In the genomic region with DNA sequence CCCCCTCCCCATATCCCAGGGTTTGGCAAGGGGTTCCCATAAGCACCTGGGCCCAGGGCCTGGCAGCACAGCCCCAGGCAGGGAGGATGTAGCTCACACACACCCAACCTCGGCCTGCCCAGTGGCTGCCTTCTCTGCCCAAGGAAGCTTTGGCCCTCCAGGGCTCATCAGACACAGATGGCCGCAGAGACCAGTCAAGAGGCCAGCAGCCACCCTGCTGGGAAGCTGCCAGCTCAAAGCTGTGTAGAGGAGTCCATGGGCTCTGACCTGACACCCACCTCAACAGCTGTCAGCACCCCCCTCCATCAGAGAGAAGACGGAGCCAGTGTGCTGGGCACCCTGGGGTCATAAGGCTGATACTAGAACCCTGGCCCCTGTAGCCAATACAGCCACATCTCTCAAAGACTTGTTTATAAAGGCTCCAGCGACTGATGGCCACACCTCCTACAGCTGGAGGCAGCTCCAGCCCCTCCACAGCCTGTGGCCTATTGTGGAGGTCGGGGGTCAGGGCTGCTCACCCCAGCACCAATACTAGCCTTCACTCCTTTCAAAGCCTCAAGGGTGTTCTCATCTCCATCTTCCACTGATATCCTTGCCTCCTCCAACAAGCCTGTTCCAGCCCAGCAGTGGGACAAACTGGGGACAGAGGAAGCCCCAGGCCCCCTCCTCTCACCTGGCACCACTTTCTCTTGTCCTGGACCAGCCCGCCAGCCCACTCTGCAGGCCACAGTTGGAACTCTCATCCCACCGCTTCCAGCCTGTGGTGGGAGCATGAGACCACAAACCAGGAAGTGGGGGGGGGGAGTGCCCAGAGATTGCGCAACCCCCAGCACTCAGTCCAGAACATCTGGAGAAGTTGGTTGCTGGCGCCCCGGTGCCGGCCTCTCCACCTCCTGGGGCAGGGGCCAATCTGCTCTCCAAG, we compare ENCODE assay signal across 8 cellular contexts. TPM values are rescaled to one million over a fixed set of nuclear protein-coding genes. Genes with fewer than 3 reads are reported as not detected.
DNase-seq lines count a peak whose midpoint lies in the region; ATAC-seq and TF ChIP-seq lines count a peak whose summit lies in the region.

No MANE protein-coding gene starts in this region.

- peak overlapping the region; percentile 85 for H3K4me3 Mint-ChIP-seq in activated CD4-positive, alpha-beta T cell treated with anti-CD3 and anti-CD28 coated beads, Interleukin-2, amount 10 ng/mL, durations not matched to agents 24 days and 14 days
- H3K4me3 Mint-ChIP-seq in endothelial cell (ENCODE audit: unreplicated experiment) = peak overlapping the region; percentile 56
- H3K4me3 Mint-ChIP-seq in natural killer cell treated with Interleukin-12 subunit alpha and Interleukin-12 subunit beta and Interleukin-15 and Interleukin-18, amount 100 ng/mL, for 72 hours = peak overlapping the region; percentile 67

- TF ChIP-seq CTCF in endothelial cell (IDR thresholded peaks at IDR 0.05; ENCODE audit: unreplicated experiment) = no peak

- peaks cover 10% of the 10 kb centered on the region for H3K36me3 Mint-ChIP-seq in activated CD4-positive, alpha-beta T cell treated with anti-CD3 and anti-CD28 coated beads, Interleukin-2, amount 10 ng/mL, durations not matched to agents 24 days and 14 days (ENCODE audit: low read depth)
- peaks cover 4% of the 10 kb centered on the region for H3K36me3 Mint-ChIP-seq in endothelial cell (ENCODE audit: low read depth, unreplicated experiment)
- H3K36me3 Mint-ChIP-seq in natural killer cell treated with Interleukin-12 subunit alpha and Interleukin-12 subunit beta and Interleukin-15 and Interleukin-18, amount 100 ng/mL, for 72 hours = no peaks in the 10 kb centered on the region

- no peak for ATAC-seq in natural killer cell treated with Interleukin-12 subunit alpha and Interleukin-12 subunit beta and Interleukin-15 and Interleukin-18, amount 100 ng/mL, for 72 hours
- no peak for ATAC-seq in GM18498 (IDR thresholded peaks at IDR 0.05; ENCODE audit: unreplicated experiment)

- peak overlapping the region; percentile 76 for H3K27ac Mint-ChIP-seq in activated CD4-positive, alpha-beta T cell treated with anti-CD3 and anti-CD28 coated beads, Interleukin-2, amount 10 ng/mL, durations not matched to agents 24 days and 14 days
- peak overlapping the region; percentile 75 for H3K27ac Mint-ChIP-seq in endothelial cell (ENCODE audit: unreplicated experiment)
- H3K27ac Mint-ChIP-seq in natural killer cell treated with Interleukin-12 subunit alpha and Interleukin-12 subunit beta and Interleukin-15 and Interleukin-18, amount 100 ng/mL, for 72 hours = peak overlapping the region; percentile 43 to 86

- intact Hi-C loops in activated CD4-positive, alpha-beta T cell treated with anti-CD3 and anti-CD28 coated beads, Interleukin-2, amount 10 ng/mL, durations not matched to agents 24 days and 14 days (cut with micrococcal nuclease) = no loop called here

- H3K4me1 Mint-ChIP-seq in activated CD4-positive, alpha-beta T cell treated with anti-CD3 and anti-CD28 coated beads, Interleukin-2, amount 10 ng/mL, durations not matched to agents 24 days and 14 days = peaks cover 29% of the 10 kb centered on the region
- peaks cover 20% of the 10 kb centered on the region for H3K4me1 Mint-ChIP-seq in endothelial cell (ENCODE audit: unreplicated experiment)
- peaks cover 26 to 33% of the 10 kb centered on the region in 2 donors for H3K4me1 Mint-ChIP-seq in natural killer cell treated with Interleukin-12 subunit alpha and Interleukin-12 subunit beta and Interleukin-15 and Interleukin-18, amount 100 ng/mL, for 72 hours (ENCODE audit: low read depth in 2 of 2)

- no peaks in the 10 kb centered on the region for H3K9me3 Mint-ChIP-seq in activated CD4-positive, alpha-beta T cell treated with anti-CD3 and anti-CD28 coated beads, Interleukin-2, amount 10 ng/mL, durations not matched to agents 24 days and 14 days
- no peaks in the 10 kb centered on the region for H3K9me3 Mint-ChIP-seq in endothelial cell (ENCODE audit: unreplicated experiment)
- no peaks in the 10 kb centered on the region for H3K9me3 Mint-ChIP-seq in natural killer cell treated with Interleukin-12 subunit alpha and Interleukin-12 subunit beta and Interleukin-15 and Interleukin-18, amount 100 ng/mL, for 72 hours

- no peak for DNase-seq in activated CD4-positive, alpha-beta T cell treated with anti-CD3 and anti-CD28 coated beads, Interleukin-2, amount 10 ng/mL, durations not matched to agents 24 days and 14 days
- DNase-seq in activated CD4-positive, alpha-beta T cell treated with anti-CD3 and anti-CD28 coated beads for 4 hours = no peak
- DNase-seq in RPMI7951 (ENCODE audit: low read depth) = peak; percentile 91
- peak; percentile 63 for DNase-seq in endothelial cell (ENCODE audit: low spot score)
- DNase-seq in natural killer cell treated with Interleukin-12 subunit alpha and Interleukin-12 subunit beta and Interleukin-15 and Interleukin-18, amount 100 ng/mL, for 72 hours (ENCODE audit: low spot score) = no peak
- no peak for DNase-seq in NCI-H146 treated with DMSO at 0.1 percent for 48 hours (lab: John Stamatoyannopoulos, UW; ENCODE audit: unreplicated experiment)
- no peak for DNase-seq in occipital lobe (lab: John Stamatoyannopoulos, UW)

- peaks cover 25% of the 10 kb centered on the region for H3K27me3 Mint-ChIP-seq in activated CD4-positive, alpha-beta T cell treated with anti-CD3 and anti-CD28 coated beads, Interleukin-2, amount 10 ng/mL, durations not matched to agents 24 days and 14 days
- peaks cover 8% of the 10 kb centered on the region for H3K27me3 Mint-ChIP-seq in endothelial cell (ENCODE audit: unreplicated experiment)
- H3K27me3 Mint-ChIP-seq in natural killer cell treated with Interleukin-12 subunit alpha and Interleukin-12 subunit beta and Interleukin-15 and Interleukin-18, amount 100 ng/mL, for 72 hours = peaks cover 8 to 9% of the 10 kb centered on the region in 2 donors

RNA-seq across cellular contexts. Expression of a gene that starts 2.2 kb away (rescaled TPM):
- total RNA-seq in activated CD4-positive, alpha-beta T cell treated with anti-CD3 and anti-CD28 coated beads, Interleukin-2, amount 10 ng/mL, durations not matched to agents 24 days and 14 days = 68.4 and 72.6 TPM in 2 replicates
- 80.5 and 88.8 TPM in 2 replicates for total RNA-seq in RPMI7951 (2014; rRNA removed; shearing (Covaris generic))
- 38.6 TPM for total RNA-seq in endothelial cell (ENCODE audit: unreplicated experiment)
- 10 to 100 TPM; 39.9 to 43.8 TPM for total RNA-seq in natural killer cell treated with Interleukin-12 subunit alpha and Interleukin-12 subunit beta and Interleukin-15 and Interleukin-18, amount 100 ng/mL, for 72 hours
- 50.7 TPM for total RNA-seq in occipital lobe

RNA-seq across cellular contexts. Expression of a gene that starts 3.4 kb away (rescaled TPM):
- total RNA-seq in activated CD4-positive, alpha-beta T cell treated with anti-CD3 and anti-CD28 coated beads, Interleukin-2, amount 10 ng/mL, durations not matched to agents 24 days and 14 days = 0.26 and 0.76 TPM in 2 replicates
- 14.6 and 19.9 TPM in 2 replicates for total RNA-seq in RPMI7951 (2014; rRNA removed; shearing (Covaris generic))
- 60.7 TPM for total RNA-seq in endothelial cell (ENCODE audit: unreplicated experiment)
- total RNA-seq in natural killer cell treated with Interleukin-12 subunit alpha and Interleukin-12 subunit beta and Interleukin-15 and Interleukin-18, amount 100 ng/mL, for 72 hours = 1 to 10 TPM in 1 of 2 donors, under 1 TPM in 1; 0.84 to 2.5 TPM
- 3.0 TPM for total RNA-seq in occipital lobe

RNA-seq across cellular contexts. Expression of a gene that starts 22.2 kb away (rescaled TPM):
- total RNA-seq in activated CD4-positive, alpha-beta T cell treated with anti-CD3 and anti-CD28 coated beads, Interleukin-2, amount 10 ng/mL, durations not matched to agents 24 days and 14 days = 97.7 and 99.9 TPM in 2 replicates
- total RNA-seq in RPMI7951 (2014; rRNA removed; shearing (Covaris generic)) = 39.0 and 49.0 TPM in 2 replicates
- total RNA-seq in endothelial cell (ENCODE audit: unreplicated experiment) (30.6 TPM), occipital lobe (11.4 TPM)
- total RNA-seq in natural killer cell treated with Interleukin-12 subunit alpha and Interleukin-12 subunit beta and Interleukin-15 and Interleukin-18, amount 100 ng/mL, for 72 hours = 10 to 100 TPM; 35.6 to 39.8 TPM

RNA-seq across cellular contexts. Expression of a gene that starts 22.4 kb away (rescaled TPM):
- 88.9 and 89.8 TPM in 2 replicates for total RNA-seq in activated CD4-positive, alpha-beta T cell treated with anti-CD3 and anti-CD28 coated beads, Interleukin-2, amount 10 ng/mL, durations not matched to agents 24 days and 14 days
- 7.2 and 12.7 TPM in 2 replicates for total RNA-seq in RPMI7951 (2014; rRNA removed; shearing (Covaris generic))
- total RNA-seq in endothelial cell (ENCODE audit: unreplicated experiment) (11.9 TPM), occipital lobe (2.8 TPM)
- total RNA-seq in natural killer cell treated with Interleukin-12 subunit alpha and Interleukin-12 subunit beta and Interleukin-15 and Interleukin-18, amount 100 ng/mL, for 72 hours = 10 to 100 TPM; 39.8 to 84.7 TPM

Comparison
In these comparisons a context has a peak if more than half of its experiments do, and no peak if none do; other contexts are left out.
1. DNase-seq: peak in RPMI7951 (single experiment) and endothelial cell (single experiment); none in activated CD4-positive, alpha-beta T cell treated with anti-CD3 and anti-CD28 coated beads, Interleukin-2, amount 10 ng/mL, durations not matched to agents 24 days and 14 days (single experiment), activated CD4-positive, alpha-beta T cell treated with anti-CD3 and anti-CD28 coated beads for 4 hours (0 of 2), natural killer cell treated with Interleukin-12 subunit alpha and Interleukin-12 subunit beta and Interleukin-15 and Interleukin-18, amount 100 ng/mL, for 72 hours (single experiment), NCI-H146 treated with DMSO at 0.1 percent for 48 hours (single experiment) and occipital lobe (single experiment).
2. Peak in every context shown above with its lines, with median percentiles within 50 percentile points of each other: H3K27ac Mint-ChIP-seq and H3K4me3 Mint-ChIP-seq.